ENCODE assay signal across 32 cellular contexts in the genomic region with DNA sequence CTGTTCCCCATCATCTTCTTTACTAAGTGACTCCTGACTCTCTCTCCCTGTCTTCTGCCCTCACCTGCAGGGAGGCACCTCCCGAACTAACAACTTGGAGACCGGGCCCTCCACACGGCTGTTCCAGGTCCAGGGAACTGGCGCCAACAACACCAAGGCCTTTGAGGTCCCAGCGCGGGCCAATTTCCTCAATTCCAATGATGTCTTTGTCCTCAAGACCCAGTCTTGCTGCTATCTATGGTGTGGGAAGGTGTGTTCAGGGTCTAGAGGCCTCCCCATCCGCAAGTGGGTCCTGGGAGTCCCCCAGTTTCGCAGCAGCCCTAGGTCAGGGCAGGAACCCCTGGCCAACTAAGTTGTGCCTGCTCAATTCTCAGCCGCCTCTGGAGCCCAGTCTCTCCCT. TPM values are rescaled to one million over a fixed set of nuclear protein-coding genes. Genes with fewer than 3 reads are reported as not detected.
"Had no signal": no experiment of that assay in that cellular context is flagged by ENCODE, and none has a peak within 500 bp of the region (broad histone marks: within the 10 kb centered on the region; RNA-seq: fewer than 3 reads in every experiment).

No MANE protein-coding gene starts in this region.

- H3K27ac ChIP-seq: breast epithelium, foreskin keratinocyte, heart right ventricle, parathyroid adenoma, thoracic aorta, vagina had no signal

- H3K79me2 ChIP-seq: parathyroid adenoma had no signal

- ATAC-seq: activated naive CD4-positive, alpha-beta T cell treated with anti-CD3 and anti-CD28 coated beads, Interleukin-2, amount 50 U/mL, for 72 hours; activated T-helper 17 cell treated with anti-CD3 and anti-CD28 coated beads, Interleukin-2, amount 50 U/mL, for 72 hours; esophagus mucosa; foreskin keratinocyte; left cardiac atrium; left ventricle myocardium superior; naive thymus-derived CD4-positive, alpha-beta T cell; right cardiac atrium; stimulated activated naive CD8-positive, alpha-beta T cell treated with anti-CD3 and anti-CD28 coated beads, Interleukin-15, Interleukin-2, amounts not matched to agents 100 U/mL and 50 U/mL, for 24 hours had no signal

- H3K4me3 ChIP-seq: breast epithelium, heart right ventricle, thoracic aorta, vagina had no signal

- H3K27me3 ChIP-seq: breast epithelium, heart right ventricle, vagina had no signal

- H3K36me3 ChIP-seq: breast epithelium, heart right ventricle, thoracic aorta, vagina had no signal

- H3K4me1 ChIP-seq: breast epithelium, foreskin keratinocyte, parathyroid adenoma, vagina had no signal

- DNase-seq: activated CD4-positive, alpha-beta memory T cell treated with anti-CD3 and anti-CD28 coated beads for 36 hours; activated CD4-positive, alpha-beta T cell treated with anti-CD3 and anti-CD28 coated beads, Interleukin-2, amount 10 ng/mL, durations not matched to agents 24 days and 14 days; activated CD4-positive, CD25-positive, alpha-beta regulatory T cell treated with anti-CD3 and anti-CD28 coated beads, Interleukin-2, amount 50 U/mL, for 72 hours; activated CD8-positive, alpha-beta memory T cell treated with anti-CD3 and anti-CD28 coated beads, Interleukin-2, amount 50 U/mL, for 4 hours; activated gamma-delta T cell treated with Interleukin-2 at 50 U/mL for 16 hours; activated T-cell treated with anti-CD3 and anti-CD28 coated beads, Interleukin-2, amount 50 U/mL, for 1 hour; central memory CD4-positive, alpha-beta T cell; endodermal cell; foreskin keratinocyte; heart right ventricle; left cardiac atrium; left ventricle myocardium superior; mammary epithelial cell; naive thymus-derived CD4-positive, alpha-beta T cell; nucleus accumbens; right cardiac atrium; stimulated activated CD4-positive, alpha-beta T cell treated with anti-CD3 and anti-CD28 coated beads, Interleukin-12 subunit alpha, Interleukin-12 subunit beta, amount 100 ng/mL, for 4 hours; stimulated activated CD4-positive, alpha-beta T cell treated with anti-CD3 and anti-CD28 coated beads, Interleukin-4, amount 100 ng/mL, for 1 hour; stimulated activated naive CD8-positive, alpha-beta T cell treated with anti-CD3 and anti-CD28 coated beads, Interleukin-15, Interleukin-2, amounts not matched to agents 100 U/mL and 50 U/mL, for 24 hours; SW 1271; T1000; trophoblast cell had no signal

- H3K9me3 ChIP-seq: breast epithelium, heart right ventricle, thoracic aorta, vagina had no signal

- H2AFZ ChIP-seq: parathyroid adenoma had no signal

RNA-seq across cellular contexts. Expression of a gene that starts 15.5 kb away (rescaled TPM):
- total RNA-seq: activated CD4-positive, alpha-beta memory T cell treated with anti-CD3 and anti-CD28 coated beads for 36 hours; activated CD4-positive, alpha-beta T cell treated with anti-CD3 and anti-CD28 coated beads, Interleukin-2, amount 10 ng/mL, durations not matched to agents 24 days and 14 days; activated CD8-positive, alpha-beta memory T cell treated with anti-CD3 and anti-CD28 coated beads for 36 hours; activated naive CD4-positive, alpha-beta T cell treated with anti-CD3 and anti-CD28 coated beads, Interleukin-2, amount 50 U/mL, for 72 hours; esophagus mucosa; foreskin keratinocyte; glomerular endothelial cell; heart right ventricle; left cardiac atrium; left ventricle myocardium superior; mammary epithelial cell; right cardiac atrium; skeletal muscle tissue; vagina had no signal

RNA-seq across cellular contexts. Expression of a gene that starts 52.4 kb away (rescaled TPM):
- total RNA-seq: activated naive CD4-positive, alpha-beta T cell treated with anti-CD3 and anti-CD28 coated beads, Interleukin-2, amount 50 U/mL, for 72 hours; glomerular endothelial cell had no signal
